Comparison of ENCODE assay signal across 8 cellular contexts in the genomic region with DNA sequence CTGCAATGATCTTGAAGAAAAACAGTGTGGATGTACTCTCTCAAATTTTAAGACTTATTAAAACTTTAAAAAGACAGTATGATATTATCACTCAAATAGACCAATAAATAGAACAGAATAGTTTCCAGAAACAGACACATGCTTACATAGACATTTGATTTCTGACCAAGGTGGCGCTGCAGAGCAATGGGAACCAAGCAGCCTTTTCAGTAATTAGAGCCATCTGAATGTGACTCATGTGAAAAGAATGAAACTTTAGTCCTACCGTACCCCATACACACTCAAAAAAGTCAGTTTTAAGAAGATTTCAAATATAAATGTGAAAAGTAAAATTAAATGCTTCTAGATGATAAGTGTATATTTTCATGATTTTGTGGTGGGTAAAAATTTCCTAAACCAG.
DNase-seq lines count a peak whose midpoint lies in the region; ATAC-seq, FAIRE-seq and TF ChIP-seq lines count a peak whose summit lies in the region.

No MANE protein-coding gene starts in this region.

- no peak overlapping the region for H3K4me3 ChIP-seq in fibroblast of pulmonary artery (replicated peaks; ENCODE audit: low read depth, low read length)

- ATAC-seq in GM21529 (IDR thresholded peaks at IDR 0.05; ENCODE audit: unreplicated experiment) = no peak
- ATAC-seq in GM18868 (IDR thresholded peaks at IDR 0.05; ENCODE audit: unreplicated experiment) = no peak

- peak; percentile 12 for DNase-seq in stimulated activated CD4-positive, alpha-beta T cell treated with anti-CD3 and anti-CD28 coated beads, Interleukin-15, amount 100 ng/mL, for 24 hours
- DNase-seq in stimulated activated CD4-positive, alpha-beta T cell treated with anti-CD3 and anti-CD28 coated beads, Interleukin-1b, Interleukin-23, amount 100 ng/mL, for 48 hours = no peak
- peak; percentile 46 for DNase-seq in RPMI8226
- DNase-seq in fibroblast of pulmonary artery (ENCODE audit: low read depth) = peak; percentile 17
- DNase-seq in urothelium cell line (ENCODE audit: low spot score) = peak; percentile 43
- no peak for DNase-seq in stimulated activated CD4-positive, alpha-beta T cell treated with anti-CD3 and anti-CD28 coated beads, Interleukin-12 subunit alpha, Interleukin-12 subunit beta, amount 100 ng/mL, for 4 hours

- FAIRE-seq in urothelium cell line (lab: Jason Lieb, UNC) = no peak

- TF ChIP-seq CTCF in fibroblast of pulmonary artery (IDR thresholded peaks at IDR 0.05; ENCODE audit: low read length, missing control alignments) = peak; percentile 5

Comparison
In these comparisons a context has a peak if more than half of its experiments do, and no peak if none do; other contexts are left out.
1. DNase-seq: peak in stimulated activated CD4-positive, alpha-beta T cell treated with anti-CD3 and anti-CD28 coated beads, Interleukin-15, amount 100 ng/mL, for 24 hours (single experiment), RPMI8226 (single experiment), fibroblast of pulmonary artery (single experiment) and urothelium cell line (single experiment); none in stimulated activated CD4-positive, alpha-beta T cell treated with anti-CD3 and anti-CD28 coated beads, Interleukin-1b, Interleukin-23, amount 100 ng/mL, for 48 hours (single experiment) and stimulated activated CD4-positive, alpha-beta T cell treated with anti-CD3 and anti-CD28 coated beads, Interleukin-12 subunit alpha, Interleukin-12 subunit beta, amount 100 ng/mL, for 4 hours (single experiment).